10 cellular contexts compared by ENCODE assay signal in the genomic region with DNA sequence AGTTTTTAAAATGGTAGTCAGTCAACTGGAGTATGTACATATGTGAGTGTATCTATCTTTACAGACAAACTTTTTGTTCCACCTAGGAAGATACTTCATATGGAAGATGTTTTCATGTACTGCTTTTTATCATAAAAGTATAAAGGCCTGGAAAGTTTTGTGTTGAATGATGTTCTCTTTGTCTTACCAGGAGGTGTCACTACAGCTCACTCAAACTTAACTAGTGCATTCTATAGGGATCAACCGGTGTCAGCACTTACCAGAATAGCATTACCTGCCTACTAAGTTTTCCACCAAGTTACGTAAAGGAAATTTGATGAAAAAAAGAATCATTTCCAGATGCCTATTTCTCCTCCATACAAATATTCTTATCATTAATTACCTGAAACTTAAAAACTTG.
DNase-seq lines count a peak whose midpoint lies in the region; ATAC-seq and TF ChIP-seq lines count a peak whose summit lies in the region.
"Had no signal": no experiment of that assay in that cellular context is flagged by ENCODE, and none has a peak within 500 bp of the region (broad histone marks: within the 10 kb centered on the region; RNA-seq: fewer than 3 reads in every experiment).

No MANE protein-coding gene starts in this region.

- no peaks in the 10 kb centered on the region for H3K27me3 Mint-ChIP-seq in activated T-helper 2 cell treated with anti-CD3 and anti-CD28 coated beads, Interferon-gamma antibody, Interleukin-2, Interleukin-4, amounts not matched to agents 10 μg/mL and 5 μg/mL and 100 μg/mL, durations not matched to agents 14 hours and 24 hours and 36 hours (ENCODE audit: low read depth)

- H3K27ac Mint-ChIP-seq in activated T-helper 2 cell treated with anti-CD3 and anti-CD28 coated beads, Interferon-gamma antibody, Interleukin-2, Interleukin-4, amounts not matched to agents 10 μg/mL and 5 μg/mL and 100 μg/mL, durations not matched to agents 14 hours and 24 hours and 36 hours: no peak overlapping the region

- DNase-seq in cardiac muscle cell (ENCODE audit: low read depth in 1 of 2, low spot score in 1 of 2) (peak; percentile 54 to 59), left ventricle myocardium superior (no peak), RKO (ENCODE audit: low spot score) (peak; percentile 17), fibroblast of peridontal ligament (ENCODE audit: extremely low read depth) (peak; percentile 72), superior temporal gyrus (ENCODE audit: extremely low spot score) (peak; percentile 38), occipital lobe (lab: John Stamatoyannopoulos, UW) (no peak)
- DNase-seq in activated T-helper 2 cell treated with anti-CD3 and anti-CD28 coated beads, Interferon-gamma antibody, Interleukin-2, Interleukin-4, amounts not matched to agents 10 μg/mL and 5 μg/mL and 100 μg/mL, durations not matched to agents 14 hours and 24 hours and 36 hours (ENCODE audit: low spot score): no peak
- DNase-seq: DND-41; stimulated activated CD4-positive, alpha-beta T cell treated with anti-CD3 and anti-CD28 coated beads, Interleukin-15, amount 100 ng/mL, for 24 hours had no signal

- H3K4me3 Mint-ChIP-seq in activated T-helper 2 cell treated with anti-CD3 and anti-CD28 coated beads, Interferon-gamma antibody, Interleukin-2, Interleukin-4, amounts not matched to agents 10 μg/mL and 5 μg/mL and 100 μg/mL, durations not matched to agents 14 hours and 24 hours and 36 hours (ENCODE audit: low read depth): no peak overlapping the region

- H3K36me3 ChIP-seq in cardiac muscle cell: no peaks in the 10 kb centered on the region

- no peaks in the 10 kb centered on the region for H3K9me3 ChIP-seq in cardiac muscle cell (ENCODE audit: low read depth)

- intact Hi-C loops in left ventricle myocardium superior (cut with micrococcal nuclease): loop anchor here (5.0 kb wide), 2 partner anchors 793 to 1088 kb away; no protein-coding TSS in a partner anchor
- intact Hi-C loops in activated T-helper 2 cell treated with anti-CD3 and anti-CD28 coated beads, Interferon-gamma antibody, Interleukin-2, Interleukin-4, amounts not matched to agents 10 μg/mL and 5 μg/mL and 100 μg/mL, durations not matched to agents 14 hours and 24 hours and 36 hours (cut with micrococcal nuclease): loop anchor here (5.0 to 10.0 kb wide), 4 partner anchors 520 to 1158 kb away; partner anchors contain the start of gene SEMA6D

- H3K27me3 ChIP-seq in cardiac muscle cell: no peaks in the 10 kb centered on the region

- H3K4me1 Mint-ChIP-seq in activated T-helper 2 cell treated with anti-CD3 and anti-CD28 coated beads, Interferon-gamma antibody, Interleukin-2, Interleukin-4, amounts not matched to agents 10 μg/mL and 5 μg/mL and 100 μg/mL, durations not matched to agents 14 hours and 24 hours and 36 hours (ENCODE audit: low read depth): no peaks in the 10 kb centered on the region

- no peaks in the 10 kb centered on the region for H3K36me3 Mint-ChIP-seq in activated T-helper 2 cell treated with anti-CD3 and anti-CD28 coated beads, Interferon-gamma antibody, Interleukin-2, Interleukin-4, amounts not matched to agents 10 μg/mL and 5 μg/mL and 100 μg/mL, durations not matched to agents 14 hours and 24 hours and 36 hours (ENCODE audit: low read depth)

- H3K4me3 ChIP-seq in cardiac muscle cell: no peak overlapping the region

- peaks cover 27% of the 10 kb centered on the region for H3K4me1 ChIP-seq in cardiac muscle cell (ENCODE audit: low read depth)

- TF ChIP-seq CTCF in cardiac muscle cell (IDR thresholded peaks at IDR 0.05; ENCODE audit: low read depth, low read length): peak; percentile 31

- no peak overlapping the region for H3K27ac ChIP-seq in cardiac muscle cell

- H3K9me3 Mint-ChIP-seq in activated T-helper 2 cell treated with anti-CD3 and anti-CD28 coated beads, Interferon-gamma antibody, Interleukin-2, Interleukin-4, amounts not matched to agents 10 μg/mL and 5 μg/mL and 100 μg/mL, durations not matched to agents 14 hours and 24 hours and 36 hours: no peaks in the 10 kb centered on the region

- ATAC-seq in left ventricle myocardium superior (no peak), HG03439 (IDR thresholded peaks at IDR 0.05; ENCODE audit: unreplicated experiment) (no peak)

Comparison
In these comparisons a context has a peak if more than half of its experiments do, and no peak if none do; other contexts are left out.
1. DNase-seq: peak in cardiac muscle cell (2 of 2), RKO (single experiment), fibroblast of peridontal ligament (single experiment) and superior temporal gyrus (single experiment); none in left ventricle myocardium superior (single experiment), occipital lobe (single experiment) and activated T-helper 2 cell treated with anti-CD3 and anti-CD28 coated beads, Interferon-gamma antibody, Interleukin-2, Interleukin-4, amounts not matched to agents 10 μg/mL and 5 μg/mL and 100 μg/mL, durations not matched to agents 14 hours and 24 hours and 36 hours (single experiment).